ENCODE assay signal across 1 cellular context in the genomic region with DNA sequence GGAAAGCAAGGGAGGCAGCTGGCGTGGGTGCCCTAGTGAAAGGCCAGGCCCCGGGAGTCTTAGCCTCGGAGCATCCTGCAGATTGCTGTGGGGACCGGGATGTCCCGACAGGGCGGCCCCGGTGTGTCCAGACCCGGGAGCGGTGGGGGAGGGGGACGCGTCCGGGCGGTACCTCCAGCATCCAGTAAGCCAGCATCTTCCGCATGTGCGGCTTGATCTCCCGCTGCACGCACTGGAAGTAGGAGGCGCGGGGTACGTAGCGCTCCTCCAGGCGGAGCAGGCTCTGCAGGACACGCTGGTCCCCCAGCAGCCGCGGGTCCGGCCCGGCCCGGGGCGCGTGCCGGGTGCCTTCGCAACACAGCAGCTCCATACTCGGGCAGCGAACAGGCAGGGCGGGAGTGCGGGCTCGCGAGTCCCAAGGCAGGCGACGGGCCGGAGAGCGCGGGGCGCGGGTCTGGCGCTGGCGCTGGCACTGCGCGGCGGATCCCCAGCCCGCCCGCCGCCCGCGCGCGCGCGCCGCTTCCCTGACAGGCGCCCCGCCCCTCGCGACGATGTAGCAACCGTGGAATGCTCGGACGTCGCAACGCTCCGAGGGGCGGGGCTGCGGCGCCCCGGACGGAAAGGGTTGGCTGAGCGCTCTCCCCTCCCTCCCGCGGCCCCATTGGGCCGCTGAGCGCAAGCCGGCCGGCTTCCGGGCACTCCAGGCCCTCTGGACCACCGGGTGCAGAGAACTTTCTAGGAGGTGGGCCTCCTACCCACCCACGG.
TF ChIP-seq lines count a peak whose summit lies in the region.

TSS of gene CCND3 (minus strand) at position 529 of the 765 bp plus-strand sequence. CDS start at position 370, 159 bp downstream.

TF ChIP-seq in K562, 482 proteins besides CTCF, POLR2A, EP300 and RAD21 (continued from another document and continues in another):
- peak; percentile 60; the same call in 1 of the 2 replicates for TF ChIP-seq KAT7 (CRISPR knock-in tag; IDR thresholded peaks at IDR 0.05; ENCODE audit: borderline replicate concordance)
- TF ChIP-seq NFYB (IDR thresholded peaks at IDR 0.05; ENCODE audit: extremely low read depth, insufficient read length), result peak; percentile 28
- TF ChIP-seq E4F1 (CRISPR knock-in tag; IDR thresholded peaks at IDR 0.05; ENCODE audit: borderline replicate concordance), result peak; percentile 69; the same call in 1 of the 2 replicates
- TF ChIP-seq NR1H2 (CRISPR knock-in tag; IDR thresholded peaks at IDR 0.05), result peak; percentile 70
- peak in 1 of 2 experiments; percentile 71; a peak in 1 of 4 replicates for TF ChIP-seq FOXA3 (CRISPR knock-in tag; conservative IDR thresholded peaks at IDR 0.05 in 1 of 2, IDR thresholded peaks at IDR 0.05 in 1 of 2)
- no peak; the same call in none of the 2 replicates for TF ChIP-seq RREB1 (CRISPR knock-in tag; IDR thresholded peaks at IDR 0.05)
- TF ChIP-seq CEBPB (tag; IDR thresholded peaks at IDR 0.05), result peak; percentile 82
- TF ChIP-seq NRF1 (conservative IDR thresholded peaks at IDR 0.05 in 1 of 2, IDR thresholded peaks at IDR 0.05 in 1 of 2), result peak; percentile 79 to 85; a peak in 3 of 4 replicates
- TF ChIP-seq CBX1 (IDR thresholded peaks at IDR 0.05; ENCODE audit: low read depth), result 0 out of 2 replicates have a peak, but pooled peaks have one; percentile 65
- TF ChIP-seq TFAM (CRISPR knock-in tag; conservative IDR thresholded peaks at IDR 0.05), result no peak
- TF ChIP-seq, protein P1, sequence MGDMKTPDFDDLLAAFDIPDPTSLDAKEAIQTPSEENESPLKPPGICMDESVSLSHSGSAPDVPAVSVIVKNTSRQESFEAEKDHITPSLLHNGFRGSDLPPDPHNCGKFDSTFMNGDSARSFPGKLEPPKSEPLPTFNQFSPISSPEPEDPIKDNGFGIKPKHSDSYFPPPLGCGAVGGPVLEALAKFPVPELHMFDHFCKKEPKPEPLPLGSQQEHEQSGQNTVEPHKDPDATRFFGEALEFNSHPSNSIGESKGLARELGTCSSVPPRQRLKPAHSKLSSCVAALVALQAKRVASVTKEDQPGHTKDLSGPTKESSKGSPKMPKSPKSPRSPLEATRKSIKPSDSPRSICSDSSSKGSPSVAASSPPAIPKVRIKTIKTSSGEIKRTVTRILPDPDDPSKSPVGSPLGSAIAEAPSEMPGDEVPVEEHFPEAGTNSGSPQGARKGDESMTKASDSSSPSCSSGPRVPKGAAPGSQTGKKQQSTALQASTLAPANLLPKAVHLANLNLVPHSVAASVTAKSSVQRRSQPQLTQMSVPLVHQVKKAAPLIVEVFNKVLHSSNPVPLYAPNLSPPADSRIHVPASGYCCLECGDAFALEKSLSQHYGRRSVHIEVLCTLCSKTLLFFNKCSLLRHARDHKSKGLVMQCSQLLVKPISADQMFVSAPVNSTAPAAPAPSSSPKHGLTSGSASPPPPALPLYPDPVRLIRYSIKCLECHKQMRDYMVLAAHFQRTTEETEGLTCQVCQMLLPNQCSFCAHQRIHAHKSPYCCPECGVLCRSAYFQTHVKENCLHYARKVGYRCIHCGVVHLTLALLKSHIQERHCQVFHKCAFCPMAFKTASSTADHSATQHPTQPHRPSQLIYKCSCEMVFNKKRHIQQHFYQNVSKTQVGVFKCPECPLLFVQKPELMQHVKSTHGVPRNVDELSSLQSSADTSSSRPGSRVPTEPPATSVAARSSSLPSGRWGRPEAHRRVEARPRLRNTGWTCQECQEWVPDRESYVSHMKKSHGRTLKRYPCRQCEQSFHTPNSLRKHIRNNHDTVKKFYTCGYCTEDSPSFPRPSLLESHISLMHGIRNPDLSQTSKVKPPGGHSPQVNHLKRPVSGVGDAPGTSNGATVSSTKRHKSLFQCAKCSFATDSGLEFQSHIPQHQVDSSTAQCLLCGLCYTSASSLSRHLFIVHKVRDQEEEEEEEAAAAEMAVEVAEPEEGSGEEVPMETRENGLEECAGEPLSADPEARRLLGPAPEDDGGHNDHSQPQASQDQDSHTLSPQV (IDR thresholded peaks at IDR 0.05), result no peak
- TF ChIP-seq FUS (optimal IDR thresholded peaks at IDR 0.05; ENCODE audit: low read depth, low read length), result no peak
- peak; percentile 19; the same call in 1 of the 2 replicates for TF ChIP-seq HDAC2 (IDR thresholded peaks at IDR 0.05)
- TF ChIP-seq SMARCA5 (IDR thresholded peaks at IDR 0.05), result no peak
- TF ChIP-seq NR2F6 (CRISPR knock-in tag; IDR thresholded peaks at IDR 0.05), result no peak
- TF ChIP-seq POLR2AphosphoS2 (IDR thresholded peaks at IDR 0.05; ENCODE audit: low read length), result peak; percentile 38; the same call in 1 of the 2 replicates
- TF ChIP-seq PRPF4 (IDR thresholded peaks at IDR 0.05; ENCODE audit: insufficient read depth, low read depth, low read length, poor library complexity, severe bottlenecking), result no peak
- TF ChIP-seq HMG20A (CRISPR knock-in tag; conservative IDR thresholded peaks at IDR 0.05), result no peak
- TF ChIP-seq, protein P2, sequence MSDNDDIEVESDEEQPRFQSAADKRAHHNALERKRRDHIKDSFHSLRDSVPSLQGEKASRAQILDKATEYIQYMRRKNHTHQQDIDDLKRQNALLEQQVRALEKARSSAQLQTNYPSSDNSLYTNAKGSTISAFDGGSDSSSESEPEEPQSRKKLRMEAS (CRISPR knock-in tag; IDR thresholded peaks at IDR 0.05), result peak; percentile 64
- TF ChIP-seq HDAC3 (IDR thresholded peaks at IDR 0.05; ENCODE audit: borderline replicate concordance, partially characterized antibody), result no peak
- peak; percentile 85 for TF ChIP-seq GABPA (tag; conservative IDR thresholded peaks at IDR 0.05; ENCODE audit: low read depth)
- TF ChIP-seq, protein P3, sequence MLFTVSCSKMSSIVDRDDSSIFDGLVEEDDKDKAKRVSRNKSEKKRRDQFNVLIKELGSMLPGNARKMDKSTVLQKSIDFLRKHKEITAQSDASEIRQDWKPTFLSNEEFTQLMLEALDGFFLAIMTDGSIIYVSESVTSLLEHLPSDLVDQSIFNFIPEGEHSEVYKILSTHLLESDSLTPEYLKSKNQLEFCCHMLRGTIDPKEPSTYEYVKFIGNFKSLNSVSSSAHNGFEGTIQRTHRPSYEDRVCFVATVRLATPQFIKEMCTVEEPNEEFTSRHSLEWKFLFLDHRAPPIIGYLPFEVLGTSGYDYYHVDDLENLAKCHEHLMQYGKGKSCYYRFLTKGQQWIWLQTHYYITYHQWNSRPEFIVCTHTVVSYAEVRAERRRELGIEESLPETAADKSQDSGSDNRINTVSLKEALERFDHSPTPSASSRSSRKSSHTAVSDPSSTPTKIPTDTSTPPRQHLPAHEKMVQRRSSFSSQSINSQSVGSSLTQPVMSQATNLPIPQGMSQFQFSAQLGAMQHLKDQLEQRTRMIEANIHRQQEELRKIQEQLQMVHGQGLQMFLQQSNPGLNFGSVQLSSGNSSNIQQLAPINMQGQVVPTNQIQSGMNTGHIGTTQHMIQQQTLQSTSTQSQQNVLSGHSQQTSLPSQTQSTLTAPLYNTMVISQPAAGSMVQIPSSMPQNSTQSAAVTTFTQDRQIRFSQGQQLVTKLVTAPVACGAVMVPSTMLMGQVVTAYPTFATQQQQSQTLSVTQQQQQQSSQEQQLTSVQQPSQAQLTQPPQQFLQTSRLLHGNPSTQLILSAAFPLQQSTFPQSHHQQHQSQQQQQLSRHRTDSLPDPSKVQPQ (CRISPR knock-in tag; IDR thresholded peaks at IDR 0.05; ENCODE audit: borderline replicate concordance), result no peak
- no peak for TF ChIP-seq ZNF512 (tag; IDR thresholded peaks at IDR 0.05)
- peak; percentile 47; the same call in 1 of the 2 replicates for TF ChIP-seq ATF7 (IDR thresholded peaks at IDR 0.05)
- 0 out of 2 replicates have a peak, but pooled peaks have one; percentile 38 for TF ChIP-seq MYC (IDR thresholded peaks at IDR 0.05; ENCODE audit: low read depth, low read length)
- peak; percentile 43; the same call in 1 of the 2 replicates for TF ChIP-seq MYC (CRISPR knock-in tag; IDR thresholded peaks at IDR 0.05; ENCODE audit: borderline replicate concordance, low read depth)
- peak; percentile 79 for TF ChIP-seq PCBP1 (IDR thresholded peaks at IDR 0.05; ENCODE audit: low read depth, low read length, poor library complexity, severe bottlenecking)
- 0 out of 2 replicates have a peak, but pooled peaks have one; percentile 58 for TF ChIP-seq KLF1 (tag; IDR thresholded peaks at IDR 0.05)
- TF ChIP-seq, protein P4, sequence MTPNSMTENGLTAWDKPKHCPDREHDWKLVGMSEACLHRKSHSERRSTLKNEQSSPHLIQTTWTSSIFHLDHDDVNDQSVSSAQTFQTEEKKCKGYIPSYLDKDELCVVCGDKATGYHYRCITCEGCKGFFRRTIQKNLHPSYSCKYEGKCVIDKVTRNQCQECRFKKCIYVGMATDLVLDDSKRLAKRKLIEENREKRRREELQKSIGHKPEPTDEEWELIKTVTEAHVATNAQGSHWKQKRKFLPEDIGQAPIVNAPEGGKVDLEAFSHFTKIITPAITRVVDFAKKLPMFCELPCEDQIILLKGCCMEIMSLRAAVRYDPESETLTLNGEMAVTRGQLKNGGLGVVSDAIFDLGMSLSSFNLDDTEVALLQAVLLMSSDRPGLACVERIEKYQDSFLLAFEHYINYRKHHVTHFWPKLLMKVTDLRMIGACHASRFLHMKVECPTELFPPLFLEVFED (CRISPR knock-in tag; conservative IDR thresholded peaks at IDR 0.05), result no peak
- no peak for TF ChIP-seq XRCC3 (IDR thresholded peaks at IDR 0.05)
- TF ChIP-seq SMAD4 (CRISPR knock-in tag; conservative IDR thresholded peaks at IDR 0.05), result peak; percentile 68; the same call in 1 of the 2 replicates
- TF ChIP-seq TGIF2 (CRISPR knock-in tag; IDR thresholded peaks at IDR 0.05), result peak; percentile 87; the same call in 1 of the 2 replicates
- TF ChIP-seq RBM17 (IDR thresholded peaks at IDR 0.05; ENCODE audit: borderline replicate concordance, low read depth, low read length), result no peak
